1 cellular context compared by ENCODE assay signal in the genomic region with DNA sequence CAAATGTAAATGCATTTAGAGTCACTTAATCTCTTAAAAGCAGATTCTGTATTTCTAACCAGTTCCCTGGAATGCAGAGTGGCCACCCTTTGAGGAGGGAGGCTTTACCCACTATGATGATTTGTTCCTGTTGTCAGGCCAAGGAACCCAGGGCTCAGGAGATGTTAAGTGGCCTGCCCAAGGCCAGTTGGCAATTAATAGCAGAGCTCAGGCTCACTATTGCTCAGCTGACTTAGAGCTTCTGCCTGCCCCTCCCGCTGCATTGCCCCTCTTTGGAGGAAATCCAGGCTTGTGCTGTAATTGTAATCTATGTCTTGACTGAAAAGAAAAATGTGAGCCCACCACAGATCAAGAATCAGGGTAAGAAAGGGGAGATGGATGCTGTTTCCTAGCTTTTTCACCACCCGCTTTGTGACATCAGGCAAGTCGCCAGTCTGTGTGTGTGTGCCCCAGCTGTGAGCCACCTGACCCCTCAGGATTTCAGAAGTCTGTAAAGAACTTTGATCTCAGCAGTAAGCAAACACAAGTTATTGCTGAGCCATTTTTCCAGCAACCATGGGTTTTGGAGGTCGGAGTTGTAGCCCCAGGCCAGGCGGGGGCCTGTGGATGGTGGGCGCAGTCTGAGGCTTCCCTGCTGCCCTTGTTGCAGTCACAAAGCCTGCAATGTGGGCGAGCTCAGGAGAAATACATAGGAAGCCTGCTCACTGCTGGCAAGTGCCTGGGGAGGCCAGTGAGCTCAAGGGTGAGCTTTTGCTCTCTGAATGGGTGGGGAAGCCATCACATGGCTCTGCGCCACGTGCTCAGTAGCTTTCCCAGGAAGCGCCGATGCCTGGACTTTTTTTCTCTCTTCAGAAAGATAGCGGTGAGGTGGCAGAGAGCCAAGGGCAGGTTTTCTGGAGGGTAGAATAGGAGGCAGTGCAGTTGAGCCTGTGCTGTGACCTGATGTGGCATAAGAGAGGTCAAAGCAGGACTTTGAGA.
TF ChIP-seq lines count a peak whose summit lies in the region.

No MANE protein-coding gene starts in this region.

TF ChIP-seq in K562, 482 proteins besides CTCF, POLR2A, EP300 and RAD21 (continued from another document):
- TF ChIP-seq HDAC8 (tag; IDR thresholded peaks at IDR 0.05) = no peak
